8 cellular contexts compared by ENCODE assay signal in the genomic region with DNA sequence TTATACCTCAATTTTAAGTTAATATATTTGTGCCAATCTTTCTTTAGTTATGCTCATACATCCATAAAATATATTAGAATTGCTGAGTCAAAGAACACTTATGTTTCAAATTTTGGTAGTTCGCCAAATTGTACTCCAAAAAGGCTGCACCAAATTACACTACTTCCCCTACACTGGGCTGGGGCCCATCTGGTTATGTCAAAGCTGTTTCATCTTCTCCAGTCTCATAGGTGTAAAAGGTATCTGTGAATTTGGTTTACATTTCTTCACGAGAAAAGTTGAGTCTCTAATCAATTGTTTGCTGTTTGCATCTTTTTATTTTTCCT. TPM values are rescaled to one million over a fixed set of nuclear protein-coding genes. Genes with fewer than 3 reads are reported as not detected.
DNase-seq lines count a peak whose midpoint lies in the region; ATAC-seq, FAIRE-seq and TF ChIP-seq lines count a peak whose summit lies in the region.

No MANE protein-coding gene starts in this region.

- H3K36me3 Mint-ChIP-seq in endothelial cell (ENCODE audit: low read depth, unreplicated experiment) = no peaks in the 10 kb centered on the region
- H3K36me3 Mint-ChIP-seq in progenitor cell of endocrine pancreas (ENCODE audit: insufficient read depth) = no peaks in the 10 kb centered on the region

- FAIRE-seq in HTR-8/SVneo (lab: Jason Lieb, UNC) = no peak

- H3K27ac ChIP-seq in Panc1 (ENCODE audit: low read length) = peak overlapping the region; percentile 82

- BruUV-seq in Panc1 (replicated peaks; lab: Mats Ljungman, UMichigan) = no TSS peak

- intact Hi-C loops in Panc1 (cut with micrococcal nuclease; ENCODE audit: unreplicated experiment) = loop anchor here (10.0 kb wide), 1 partner anchor 253 kb away; a partner anchor contains a TSS

- POLR2A ChIA-PET in Panc1 (lab: Charles Lee) = interaction anchor here (0.7 to 1.0 kb wide), 2 partner anchors 41 to 808 kb away, joined by 3 read pairs; no protein-coding TSS in a partner anchor

- peaks cover 32% of the 10 kb centered on the region for H3K4me1 Mint-ChIP-seq in endothelial cell (ENCODE audit: unreplicated experiment)
- peaks cover 36% of the 10 kb centered on the region for H3K4me1 Mint-ChIP-seq in progenitor cell of endocrine pancreas (ENCODE audit: low read depth)

- no peak for DNase-seq in GM12864 (ENCODE audit: low read depth)
- no peak for DNase-seq in Panc1 (ENCODE audit: low read depth, low spot score)
- DNase-seq in endothelial cell (ENCODE audit: low spot score) = no peak
- no peak for DNase-seq in progenitor cell of endocrine pancreas (ENCODE audit: low spot score, unreplicated experiment)
- no peak for DNase-seq in islet precursor cell
- DNase-seq in T-helper 9 cell = no peak
- no peak for DNase-seq in HTR-8/SVneo (ENCODE audit: insufficient read length, low spot score)
- no peak for DNase-seq in DMS114 treated with DMSO at 0.1 percent for 48 hours (lab: John Stamatoyannopoulos, UW; ENCODE audit: unreplicated experiment)

- H3K9me3 Mint-ChIP-seq in endothelial cell (ENCODE audit: unreplicated experiment) (no peaks in the 10 kb centered on the region), progenitor cell of endocrine pancreas (ENCODE audit: low read depth) (peaks cover 9% of the 10 kb centered on the region)

- H3K27me3 ChIP-seq in Panc1 (ENCODE audit: control insufficient read depth, insufficient read depth, low read length) = no peaks in the 10 kb centered on the region

- no peak for TF ChIP-seq CTCF in GM12864 (IDR thresholded peaks at IDR 0.05; ENCODE audit: low read depth, low read length, missing control alignments)
- no peak for TF ChIP-seq CTCF in Panc1 (IDR thresholded peaks at IDR 0.05)
- no peak for TF ChIP-seq CTCF in endothelial cell (IDR thresholded peaks at IDR 0.05; ENCODE audit: unreplicated experiment)
- no peak for TF ChIP-seq CTCF in progenitor cell of endocrine pancreas (IDR thresholded peaks at IDR 0.05; ENCODE audit: unreplicated experiment)

- no peaks in the 10 kb centered on the region for H3K9me3 ChIP-seq in Panc1 (ENCODE audit: control insufficient read depth, insufficient read depth, low read depth, low read length)

- H3K36me3 ChIP-seq in Panc1 (ENCODE audit: control insufficient read depth, insufficient read depth, low read length) = no peaks in the 10 kb centered on the region

- H3K27ac Mint-ChIP-seq in endothelial cell (ENCODE audit: unreplicated experiment) (peak overlapping the region; percentile 70), progenitor cell of endocrine pancreas (no peak overlapping the region)

- peaks cover 37% of the 10 kb centered on the region for H3K4me1 ChIP-seq in Panc1 (ENCODE audit: control insufficient read depth, insufficient read depth, low read length)

- ATAC-seq in Panc1 = no peak

- CTCF ChIA-PET in Panc1 (lab: Charles Lee) = interaction anchor here (0.9 kb wide), 1 partner anchor 152 kb away, joined by 3 read pairs; a partner anchor contains a TSS

- H3K4me3 Mint-ChIP-seq in endothelial cell (ENCODE audit: unreplicated experiment) (peak overlapping the region; percentile 90), progenitor cell of endocrine pancreas (ENCODE audit: low read depth) (peak overlapping the region; percentile 96)

- in situ Hi-C loops in Panc1 (cut with HindIII; ENCODE audit: low pct_unique_long_range_greater_than_20kb, low sequenced_read_pairs) = no loop called here

- H3K27me3 Mint-ChIP-seq in endothelial cell (ENCODE audit: unreplicated experiment) (peaks cover 5% of the 10 kb centered on the region), progenitor cell of endocrine pancreas (no peaks in the 10 kb centered on the region)

- H3K4me3 ChIP-seq in GM12864 (ENCODE audit: low read depth, low read length) (peak overlapping the region; percentile 69; the same call in 1 of the 2 replicates), Panc1 (ENCODE audit: low read depth in 2 of 2, low read length in 2 of 2) (peak overlapping the region; percentile 63 to 93)

RNA-seq across cellular contexts. Expression of a gene that starts 0.7 kb away (rescaled TPM):
- 1.4 TPM for total RNA-seq in Panc1 (2021; ENCODE audit: unreplicated experiment)
- 0.96 TPM for polyA plus RNA-seq in Panc1 (2012; ENCODE audit: insufficient read length)
- 0.41 TPM for total RNA-seq in endothelial cell (ENCODE audit: unreplicated experiment)
- 1.6 and 2.5 TPM in 2 replicates for total RNA-seq in progenitor cell of endocrine pancreas
